ENCODE assay signal across 12 cellular contexts in the genomic region with DNA sequence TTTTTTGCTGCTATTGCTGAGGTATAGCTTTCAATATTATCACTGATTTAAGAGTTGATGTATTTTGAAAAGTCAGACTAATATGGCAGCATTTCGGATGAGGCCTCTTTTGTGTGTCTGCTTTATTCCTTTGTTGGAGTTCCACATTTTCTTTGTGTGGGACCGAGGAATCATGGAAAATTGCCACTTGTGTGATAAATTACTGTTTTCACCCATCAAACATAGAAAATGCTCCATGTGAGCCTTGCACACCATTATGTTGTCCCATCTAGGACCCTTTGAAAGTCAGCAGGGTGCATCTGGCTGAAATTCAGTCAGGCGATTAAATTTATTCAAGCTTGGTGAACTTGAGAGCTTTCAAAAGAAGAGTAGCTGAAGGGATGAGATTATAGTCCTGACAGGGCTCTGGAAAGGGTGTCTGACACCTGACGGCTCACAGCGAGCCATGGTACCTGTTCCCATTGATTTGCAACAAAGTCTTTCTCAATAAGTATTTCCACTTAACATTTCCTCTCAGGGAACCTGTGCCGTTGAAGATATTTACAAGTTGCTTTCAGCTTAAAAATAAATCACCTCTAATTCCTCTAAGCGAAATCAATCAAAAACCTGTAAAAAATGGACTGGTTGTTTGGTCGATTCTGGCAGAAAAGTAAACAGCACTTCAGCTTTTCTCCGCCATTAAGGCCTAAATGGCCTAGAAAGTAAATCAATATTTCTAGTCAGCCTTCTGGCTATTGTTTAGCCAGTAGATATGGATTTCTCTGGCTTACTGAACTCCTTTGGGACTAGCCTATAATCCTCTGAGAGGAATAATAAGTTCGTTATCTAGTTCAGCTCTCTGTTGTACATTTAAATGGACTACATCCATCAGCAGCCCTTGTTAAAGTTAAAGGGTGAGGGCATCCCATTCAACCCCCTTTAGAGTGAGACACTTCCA.
DNase-seq lines count a peak whose midpoint lies in the region; ATAC-seq, FAIRE-seq and TF ChIP-seq lines count a peak whose summit lies in the region.
"Had no signal": no experiment of that assay in that cellular context is flagged by ENCODE, and none has a peak within 500 bp of the region (broad histone marks: within the 10 kb centered on the region; RNA-seq: fewer than 3 reads in every experiment).

No MANE protein-coding gene starts in this region.

- DNase-seq in H54 (ENCODE audit: insufficient read length, low spot score), result no peak
- peak; percentile 95 for DNase-seq in NCI-H146 treated with DMSO at 0.1 percent for 48 hours (lab: John Stamatoyannopoulos, UW; ENCODE audit: unreplicated experiment)
- peak; percentile 35 to 59 for DNase-seq in NCI-H524 (lab: John Stamatoyannopoulos, UW)
- peak; percentile 14 for DNase-seq in mucosa of gallbladder (ENCODE audit: low spot score)
- DNase-seq in cerebellum (ENCODE audit: low spot score), result no peak
- DNase-seq in stimulated activated CD4-positive, alpha-beta T cell treated with anti-CD3 and anti-CD28 coated beads, Interleukin-12 subunit alpha, Interleukin-12 subunit beta, amount 100 ng/mL, for 4 hours, result no peak
- DNase-seq: activated CD8-positive, alpha-beta memory T cell treated with anti-CD3 and anti-CD28 coated beads, Interleukin-2, amount 50 U/mL, for 48 hours; activated naive CD4-positive, alpha-beta T cell treated with anti-CD3 and anti-CD28 coated beads, Interleukin-2, amount 50 U/mL, for 16 hours; brain microvascular endothelial cell; SHP77; stimulated activated naive CD8-positive, alpha-beta T cell treated with anti-CD3 and anti-CD28 coated beads, Interleukin-15, Interleukin-2, amounts not matched to agents 100 U/mL and 50 U/mL, for 24 hours had no signal

- TF ChIP-seq POLR2A in H54 (IDR thresholded peaks at IDR 0.05; ENCODE audit: low read depth, low read length), result no peak

- no peak for ATAC-seq in HG02840 (IDR thresholded peaks at IDR 0.05; ENCODE audit: low FRiP score, unreplicated experiment)
- ATAC-seq: stimulated activated naive CD8-positive, alpha-beta T cell treated with anti-CD3 and anti-CD28 coated beads, Interleukin-15, Interleukin-2, amounts not matched to agents 100 U/mL and 50 U/mL, for 24 hours had no signal

- FAIRE-seq in H54 (lab: Jason Lieb, UNC), result peak; percentile 48

Comparison
In these comparisons a context has a peak if more than half of its experiments do, and no peak if none do; other contexts are left out.
1. DNase-seq: peak in NCI-H146 treated with DMSO at 0.1 percent for 48 hours (single experiment), NCI-H524 (2 of 2) and mucosa of gallbladder (single experiment); none in H54 (single experiment), cerebellum (single experiment) and stimulated activated CD4-positive, alpha-beta T cell treated with anti-CD3 and anti-CD28 coated beads, Interleukin-12 subunit alpha, Interleukin-12 subunit beta, amount 100 ng/mL, for 4 hours (single experiment).